Comparison of ENCODE assay signal across 10 cellular contexts in the genomic region with DNA sequence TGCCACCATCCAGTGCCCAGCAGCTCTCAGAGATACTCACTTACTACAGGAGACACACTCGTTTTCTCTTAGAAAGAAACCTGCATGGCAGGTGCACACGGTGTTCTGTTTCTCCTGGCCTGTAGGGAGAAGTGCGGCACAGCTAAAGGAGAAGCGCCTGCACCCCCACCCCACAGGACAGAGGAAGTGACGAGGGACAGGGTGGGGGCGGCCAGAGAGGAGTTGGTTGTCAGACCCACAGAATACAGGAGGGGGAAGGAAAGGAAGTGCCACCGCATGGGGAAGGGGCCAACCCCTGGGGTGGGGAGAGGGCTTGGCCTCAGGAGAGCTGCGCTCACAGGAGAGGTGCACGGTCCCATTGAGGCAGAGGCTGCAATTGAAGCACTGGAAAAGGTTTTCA. TPM values are rescaled to one million over a fixed set of nuclear protein-coding genes. Genes with fewer than 3 reads are reported as not detected.
DNase-seq lines count a peak whose midpoint lies in the region; ATAC-seq and TF ChIP-seq lines count a peak whose summit lies in the region.
"Had no signal": no experiment of that assay in that cellular context is flagged by ENCODE, and none has a peak within 500 bp of the region (broad histone marks: within the 10 kb centered on the region; RNA-seq: fewer than 3 reads in every experiment).

No MANE protein-coding gene starts in this region.

- H3K4me1 ChIP-seq in CD4-positive, CD25-positive, alpha-beta regulatory T cell (ENCODE audit: control insufficient read depth, insufficient read depth, low read length, poor library complexity, severe bottlenecking): peaks cover 43% of the 10 kb centered on the region

- no peaks in the 10 kb centered on the region for H3K27me3 ChIP-seq in CD4-positive, CD25-positive, alpha-beta regulatory T cell (ENCODE audit: control insufficient read depth, insufficient read depth, low read length)

- H3K9me3 ChIP-seq in CD4-positive, CD25-positive, alpha-beta regulatory T cell (ENCODE audit: control insufficient read depth in 2 of 2, low read length in 2 of 2): no peaks in the 10 kb centered on the region

- peak overlapping the region in 2 of 3 donors; percentile 86 to 99 for H3K27ac Mint-ChIP-seq in CD4-positive, CD25-positive, alpha-beta regulatory T cell
- peak overlapping the region in 2 of 3 donors; percentile 13 to 94 for H3K27ac Mint-ChIP-seq in IgD-negative memory B cell
- H3K27ac Mint-ChIP-seq in dendritic cell treated with granulocyte-macrophage colony-stimulating factor and Interleukin-4, amounts not matched to agents 40 ng/mL and 50 ng/mL, for 4 days: no peak overlapping the region
- peak overlapping the region; percentile 33 for H3K27ac Mint-ChIP-seq in progenitor cell of endocrine pancreas

- no peaks in the 10 kb centered on the region for H3K27me3 Mint-ChIP-seq in CD4-positive, CD25-positive, alpha-beta regulatory T cell
- H3K27me3 Mint-ChIP-seq in IgD-negative memory B cell (peaks cover 59% of the 10 kb centered on the region), progenitor cell of endocrine pancreas (no peaks in the 10 kb centered on the region)
- H3K27me3 Mint-ChIP-seq in dendritic cell treated with granulocyte-macrophage colony-stimulating factor and Interleukin-4, amounts not matched to agents 40 ng/mL and 50 ng/mL, for 4 days: no peaks in the 10 kb centered on the region

- TF ChIP-seq CTCF in progenitor cell of endocrine pancreas (IDR thresholded peaks at IDR 0.05; ENCODE audit: unreplicated experiment): no peak

- ATAC-seq in CD4-positive, CD25-positive, alpha-beta regulatory T cell (ENCODE audit: low read depth in 2 of 2): no peak
- ATAC-seq in left colon (no peak), GM18502 (IDR thresholded peaks at IDR 0.05; ENCODE audit: poor library complexity, unreplicated experiment) (no peak)

- intact Hi-C loops in dendritic cell treated with granulocyte-macrophage colony-stimulating factor and Interleukin-4, amounts not matched to agents 40 ng/mL and 50 ng/mL, for 4 days (cut with micrococcal nuclease): no loop called here
- intact Hi-C loops in left colon (cut with DNase I, micrococcal nuclease): loop anchor here in 1 of 2 donors (10.0 kb wide), 1 partner anchor 202 kb away; a partner anchor contains a TSS

- H3K4me3 Mint-ChIP-seq in CD4-positive, CD25-positive, alpha-beta regulatory T cell: peak overlapping the region in 3 of 4 donors; percentile 29 to 70 (median 65)
- no peak overlapping the region for H3K4me3 Mint-ChIP-seq in IgD-negative memory B cell
- H3K4me3 Mint-ChIP-seq in dendritic cell treated with granulocyte-macrophage colony-stimulating factor and Interleukin-4, amounts not matched to agents 40 ng/mL and 50 ng/mL, for 4 days: peak overlapping the region; percentile 11
- no peak overlapping the region for H3K4me3 Mint-ChIP-seq in progenitor cell of endocrine pancreas (ENCODE audit: low read depth)

- H3K36me3 Mint-ChIP-seq in CD4-positive, CD25-positive, alpha-beta regulatory T cell: peaks cover 34% of the 10 kb centered on the region
- H3K36me3 Mint-ChIP-seq in IgD-negative memory B cell (no peaks in the 10 kb centered on the region), progenitor cell of endocrine pancreas (ENCODE audit: insufficient read depth) (peaks cover 29% of the 10 kb centered on the region)
- no peaks in the 10 kb centered on the region for H3K36me3 Mint-ChIP-seq in dendritic cell treated with granulocyte-macrophage colony-stimulating factor and Interleukin-4, amounts not matched to agents 40 ng/mL and 50 ng/mL, for 4 days (ENCODE audit: low read depth)

- H3K27ac ChIP-seq in CD4-positive, CD25-positive, alpha-beta regulatory T cell (ENCODE audit: insufficient read depth, low read length, poor library complexity, severe bottlenecking): peak overlapping the region; percentile 44

- H3K36me3 ChIP-seq in CD4-positive, CD25-positive, alpha-beta regulatory T cell (ENCODE audit: control insufficient read depth, insufficient read depth, low read length): peaks cover 59% of the 10 kb centered on the region

- DNase-seq in CD4-positive, CD25-positive, alpha-beta regulatory T cell: peak in 1 of 3 donors; percentile 45
- no peak for DNase-seq in progenitor cell of endocrine pancreas (ENCODE audit: low spot score, unreplicated experiment)
- no peak for DNase-seq in COR-L47 (lab: John Stamatoyannopoulos, UW)
- no peak for DNase-seq in left colon
- no peak for DNase-seq in NCI-H82 treated with DMSO at 0.1 percent for 48 hours (lab: John Stamatoyannopoulos, UW; ENCODE audit: unreplicated experiment)
- DNase-seq: NCI-H446; stimulated activated CD4-positive, alpha-beta T cell treated with anti-CD3 and anti-CD28 coated beads, Interleukin-12 subunit alpha, Interleukin-12 subunit beta, amount 100 ng/mL, for 4 hours had no signal

- peaks cover 4 to 50% (median 23%) of the 10 kb centered on the region in 4 donors for H3K4me1 Mint-ChIP-seq in CD4-positive, CD25-positive, alpha-beta regulatory T cell
- H3K4me1 Mint-ChIP-seq in IgD-negative memory B cell: peaks cover 18 to 38% (median 23%) of the 10 kb centered on the region in 3 donors
- peaks cover 31% of the 10 kb centered on the region for H3K4me1 Mint-ChIP-seq in dendritic cell treated with granulocyte-macrophage colony-stimulating factor and Interleukin-4, amounts not matched to agents 40 ng/mL and 50 ng/mL, for 4 days (ENCODE audit: low read depth)
- peaks cover 27% of the 10 kb centered on the region for H3K4me1 Mint-ChIP-seq in progenitor cell of endocrine pancreas (ENCODE audit: low read depth)

- H3K4me3 ChIP-seq in CD4-positive, CD25-positive, alpha-beta regulatory T cell (ENCODE audit: low read depth, low read length): no peak overlapping the region

- H3K9me3 Mint-ChIP-seq in CD4-positive, CD25-positive, alpha-beta regulatory T cell: no peaks in the 10 kb centered on the region
- H3K9me3 Mint-ChIP-seq in IgD-negative memory B cell: no peaks in the 10 kb centered on the region
- no peaks in the 10 kb centered on the region for H3K9me3 Mint-ChIP-seq in dendritic cell treated with granulocyte-macrophage colony-stimulating factor and Interleukin-4, amounts not matched to agents 40 ng/mL and 50 ng/mL, for 4 days
- H3K9me3 Mint-ChIP-seq in progenitor cell of endocrine pancreas (ENCODE audit: low read depth): no peaks in the 10 kb centered on the region

RNA-seq across cellular contexts. Expression of a gene that starts 8.8 kb away (rescaled TPM):
- total RNA-seq in CD4-positive, CD25-positive, alpha-beta regulatory T cell: 38.5 TPM
- 10 to 100 TPM; 25.6 to 39.5 (median 31.0) TPM for polyA plus RNA-seq in CD4-positive, CD25-positive, alpha-beta regulatory T cell
- 2.4 TPM for polyA plus RNA-seq in IgD-negative memory B cell
- total RNA-seq in progenitor cell of endocrine pancreas: 67.5 and 68.8 TPM in 2 replicates
- 100 to 1,000 TPM; 140 to 170 TPM for total RNA-seq in left colon

RNA-seq across cellular contexts. Expression of a gene that starts 22.5 kb away (rescaled TPM):
- not detected for total RNA-seq in CD4-positive, CD25-positive, alpha-beta regulatory T cell
- polyA plus RNA-seq in CD4-positive, CD25-positive, alpha-beta regulatory T cell: under 1 TPM in 3 of 4 donors, not detected in 1; 0.31 to 0.62 (median 0.37) TPM
- not detected for polyA plus RNA-seq in IgD-negative memory B cell
- total RNA-seq in progenitor cell of endocrine pancreas: 40.5 and 44.0 TPM in 2 replicates
- total RNA-seq in left colon: 100 to 1,000 TPM; 140 to 147 TPM

RNA-seq across cellular contexts. Expression of a gene that starts 42.3 kb away (rescaled TPM):
- total RNA-seq in CD4-positive, CD25-positive, alpha-beta regulatory T cell: 0.86 TPM
- under 1 TPM; 0.09 to 0.60 (median 0.22) TPM for polyA plus RNA-seq in CD4-positive, CD25-positive, alpha-beta regulatory T cell
- not detected for polyA plus RNA-seq in IgD-negative memory B cell
- total RNA-seq in progenitor cell of endocrine pancreas (14.3 and 23.1 TPM in 2 replicates), left colon (100 to 1,000 TPM; 289 to 459 TPM)

RNA-seq across cellular contexts. Expression of a gene that starts 50.9 kb away (rescaled TPM):
- not detected for total RNA-seq in CD4-positive, CD25-positive, alpha-beta regulatory T cell
- polyA plus RNA-seq in CD4-positive, CD25-positive, alpha-beta regulatory T cell: under 1 TPM in 1 of 4 donors, not detected in 3; 0.35 TPM
- polyA plus RNA-seq in IgD-negative memory B cell: not detected
- 17.8 and 18.3 TPM in 2 replicates for total RNA-seq in progenitor cell of endocrine pancreas
- total RNA-seq in left colon: 100 to 1,000 TPM; 120 to 129 TPM

Comparison
In these comparisons a context has a peak if more than half of its experiments do, and no peak if none do; other contexts are left out.
1. H3K4me3 Mint-ChIP-seq: peak in CD4-positive, CD25-positive, alpha-beta regulatory T cell (3 of 4) and dendritic cell treated with granulocyte-macrophage colony-stimulating factor and Interleukin-4, amounts not matched to agents 40 ng/mL and 50 ng/mL, for 4 days (single experiment); none in IgD-negative memory B cell (0 of 4) and progenitor cell of endocrine pancreas (single experiment).
2. RNA of a gene that starts 22.5 kb away (total RNA-seq): 140 to 147 TPM in left colon and 40.5 to 44.0 TPM in progenitor cell of endocrine pancreas; not detected in CD4-positive, CD25-positive, alpha-beta regulatory T cell (single experiment); every median in the first group is over 10 times any median in the second.
3. RNA of a gene that starts 42.3 kb away (total RNA-seq): 289 to 459 TPM in left colon; 14.3 to 23.1 TPM in progenitor cell of endocrine pancreas and 0.86 TPM in CD4-positive, CD25-positive, alpha-beta regulatory T cell (single experiment); every median in the first group is over 10 times any median in the second.